9 cellular contexts compared by ENCODE assay signal in the genomic region with DNA sequence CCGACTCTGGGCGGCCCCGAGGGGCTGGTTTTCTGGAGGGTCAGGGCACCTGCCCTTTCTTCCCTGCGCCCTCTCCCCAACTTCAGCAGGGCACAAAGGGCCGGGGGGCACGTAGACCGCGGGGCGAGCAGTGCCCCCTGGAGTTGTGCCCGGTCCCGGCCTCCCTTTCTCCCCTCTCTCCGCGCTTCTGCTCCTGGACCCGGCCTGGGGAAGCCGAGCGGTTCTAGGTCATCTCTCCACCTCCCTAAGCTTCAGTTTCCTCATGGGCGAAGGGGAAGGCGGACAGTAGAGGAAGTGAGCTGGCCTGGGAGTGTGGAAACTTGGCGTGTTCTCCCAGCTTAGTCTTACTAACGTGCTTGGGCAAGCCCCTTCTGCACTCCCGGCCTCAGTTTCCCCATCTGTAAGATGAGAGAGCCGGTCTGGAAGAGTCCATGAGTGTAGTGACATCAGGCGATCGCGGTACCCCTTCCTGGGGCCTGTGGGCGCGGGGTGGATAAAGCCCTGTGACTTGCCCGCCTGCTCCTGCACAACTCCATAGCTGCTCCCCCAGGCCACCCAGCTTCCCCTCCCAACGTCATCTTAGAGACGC.
DNase-seq lines count a peak whose midpoint lies in the region; ATAC-seq lines count a peak whose summit lies in the region.
"Had no signal": no experiment of that assay in that cellular context is flagged by ENCODE, and none has a peak within 500 bp of the region (broad histone marks: within the 10 kb centered on the region; RNA-seq: fewer than 3 reads in every experiment).

No MANE protein-coding gene starts in this region.

- peak overlapping the region; percentile 53 for H3K4me3 ChIP-seq in urinary bladder (ENCODE audit: low read depth, low read length)

- no peaks in the 10 kb centered on the region for H3K27me3 Mint-ChIP-seq in activated naive CD4-positive, alpha-beta T cell treated with anti-CD3 and anti-CD28 coated beads for 36 hours (ENCODE audit: low read depth)
- H3K27me3 Mint-ChIP-seq in central memory CD8-positive, alpha-beta T cell, result peaks cover 15% of the 10 kb centered on the region

- H3K27ac Mint-ChIP-seq in activated naive CD4-positive, alpha-beta T cell treated with anti-CD3 and anti-CD28 coated beads for 36 hours, result no peak overlapping the region
- H3K27ac Mint-ChIP-seq in central memory CD8-positive, alpha-beta T cell (ENCODE audit: low read depth), result no peak overlapping the region

- peaks cover 31% of the 10 kb centered on the region for H3K4me1 Mint-ChIP-seq in activated naive CD4-positive, alpha-beta T cell treated with anti-CD3 and anti-CD28 coated beads for 36 hours (ENCODE audit: low read depth)
- peaks cover 19% of the 10 kb centered on the region for H3K4me1 Mint-ChIP-seq in central memory CD8-positive, alpha-beta T cell

- H3K36me3 ChIP-seq in urinary bladder (ENCODE audit: insufficient read depth), result no peaks in the 10 kb centered on the region

- H3K9me3 Mint-ChIP-seq in activated naive CD4-positive, alpha-beta T cell treated with anti-CD3 and anti-CD28 coated beads for 36 hours, result no peaks in the 10 kb centered on the region
- no peaks in the 10 kb centered on the region for H3K9me3 Mint-ChIP-seq in central memory CD8-positive, alpha-beta T cell

- ATAC-seq in central memory CD8-positive, alpha-beta T cell (replicated peaks; ENCODE audit: extremely low read depth, poor library complexity, severe bottlenecking), result no peak
- no peak for ATAC-seq in HG03432 (IDR thresholded peaks at IDR 0.05; ENCODE audit: unreplicated experiment)

- DNase-seq in activated naive CD4-positive, alpha-beta T cell treated with anti-CD3 and anti-CD28 coated beads for 36 hours, result no peak
- DNase-seq in activated naive CD4-positive, alpha-beta T cell (lab: John Stamatoyannopoulos, UW), result no peak
- DNase-seq in central memory CD8-positive, alpha-beta T cell (ENCODE audit: low spot score in 2 of 2), result no peak
- DNase-seq in lung microvascular endothelial cell (ENCODE audit: low read depth in 2 of 2) (peak; percentile 7 to 70), NCI-H2196 (lab: John Stamatoyannopoulos, UW; ENCODE audit: unreplicated experiment) (no peak), MV-4-11 (lab: John Stamatoyannopoulos, UW) (no peak)
- DNase-seq: DND-41 had no signal

- intact Hi-C loops in activated naive CD4-positive, alpha-beta T cell treated with anti-CD3 and anti-CD28 coated beads for 36 hours (cut with micrococcal nuclease), result loop anchor here (2.0 kb wide), 1 partner anchor 241 kb away; a partner anchor contains a TSS

- no peaks in the 10 kb centered on the region for H3K4me1 ChIP-seq in urinary bladder (ENCODE audit: insufficient read depth)

- H3K4me3 Mint-ChIP-seq in activated naive CD4-positive, alpha-beta T cell treated with anti-CD3 and anti-CD28 coated beads for 36 hours, result peak overlapping the region; percentile 69
- H3K4me3 Mint-ChIP-seq in central memory CD8-positive, alpha-beta T cell, result peak overlapping the region; percentile 50

- 66% methylated on average over 30 of the region's 30 CpGs for WGBS in urinary bladder

- no peaks in the 10 kb centered on the region for H3K36me3 Mint-ChIP-seq in activated naive CD4-positive, alpha-beta T cell treated with anti-CD3 and anti-CD28 coated beads for 36 hours (ENCODE audit: low read depth)
- peaks cover 3% of the 10 kb centered on the region for H3K36me3 Mint-ChIP-seq in central memory CD8-positive, alpha-beta T cell (ENCODE audit: insufficient read depth)

- peak overlapping the region; percentile 46 for H3K27ac ChIP-seq in urinary bladder (ENCODE audit: low read depth)

- CTCF ChIA-PET in activated naive CD4-positive, alpha-beta T cell treated with anti-CD3 and anti-CD28 coated beads for 36 hours (lab: Charles Lee), result interaction anchor here (0.9 to 1.7 kb wide), 4 partner anchors 9 to 245 kb away, joined by 3 to 5 read pairs (median 4); no protein-coding TSS in a partner anchor

Comparison
In these comparisons a context has a peak if more than half of its experiments do, and no peak if none do; other contexts are left out.
1. DNase-seq: peak in lung microvascular endothelial cell (2 of 2); none in activated naive CD4-positive, alpha-beta T cell treated with anti-CD3 and anti-CD28 coated beads for 36 hours (single experiment), activated naive CD4-positive, alpha-beta T cell (0 of 4), central memory CD8-positive, alpha-beta T cell (0 of 2), NCI-H2196 (single experiment) and MV-4-11 (single experiment).